Comparison of ENCODE assay signal across 8 cellular contexts in the genomic region with DNA sequence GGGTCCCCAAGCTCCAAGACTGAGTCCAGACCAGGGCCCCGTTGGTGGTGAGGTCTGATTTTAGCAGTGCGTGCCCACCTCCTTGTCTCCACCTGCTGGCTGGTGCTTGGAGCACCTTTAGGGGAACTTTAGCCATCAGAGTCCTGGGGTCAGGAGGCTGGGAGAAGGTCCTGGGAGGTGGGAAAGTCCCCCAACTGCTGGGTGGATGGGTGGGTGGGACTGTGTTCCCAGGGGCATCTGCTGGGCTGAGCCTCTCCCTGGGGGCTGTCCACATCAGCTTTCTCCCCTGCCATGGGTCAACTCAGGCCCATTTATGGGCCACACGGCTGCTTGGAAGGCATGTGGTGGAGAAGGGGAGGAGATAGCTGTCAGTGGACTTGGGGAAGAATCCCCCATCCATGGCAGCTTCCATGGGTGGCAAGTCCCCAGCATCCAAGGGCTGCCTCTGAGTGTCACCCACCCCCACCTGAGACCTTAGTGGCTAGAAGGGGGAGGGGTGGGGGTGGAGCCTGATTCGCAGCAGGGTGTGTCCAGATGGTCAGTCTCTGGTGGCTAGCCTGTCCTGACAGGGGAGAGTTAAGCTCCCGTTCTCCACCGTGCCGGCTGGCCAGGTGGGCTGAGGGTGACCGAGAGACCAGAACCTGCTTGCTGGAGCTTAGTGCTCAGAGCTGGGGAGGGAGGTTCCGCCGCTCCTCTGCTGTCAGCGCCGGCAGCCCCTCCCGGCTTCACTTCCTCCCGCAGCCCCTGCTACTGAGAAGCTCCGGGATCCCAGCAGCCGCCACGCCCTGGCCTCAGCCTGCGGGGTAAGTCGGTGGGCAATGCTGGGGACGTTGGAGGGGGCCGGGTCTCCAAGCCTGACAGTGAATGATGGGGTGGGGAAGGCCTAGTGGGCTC. TPM values are rescaled to one million over a fixed set of nuclear protein-coding genes. Genes with fewer than 3 reads are reported as not detected.
DNase-seq lines count a peak whose midpoint lies in the region; ATAC-seq and TF ChIP-seq lines count a peak whose summit lies in the region.

A gene with protein sequence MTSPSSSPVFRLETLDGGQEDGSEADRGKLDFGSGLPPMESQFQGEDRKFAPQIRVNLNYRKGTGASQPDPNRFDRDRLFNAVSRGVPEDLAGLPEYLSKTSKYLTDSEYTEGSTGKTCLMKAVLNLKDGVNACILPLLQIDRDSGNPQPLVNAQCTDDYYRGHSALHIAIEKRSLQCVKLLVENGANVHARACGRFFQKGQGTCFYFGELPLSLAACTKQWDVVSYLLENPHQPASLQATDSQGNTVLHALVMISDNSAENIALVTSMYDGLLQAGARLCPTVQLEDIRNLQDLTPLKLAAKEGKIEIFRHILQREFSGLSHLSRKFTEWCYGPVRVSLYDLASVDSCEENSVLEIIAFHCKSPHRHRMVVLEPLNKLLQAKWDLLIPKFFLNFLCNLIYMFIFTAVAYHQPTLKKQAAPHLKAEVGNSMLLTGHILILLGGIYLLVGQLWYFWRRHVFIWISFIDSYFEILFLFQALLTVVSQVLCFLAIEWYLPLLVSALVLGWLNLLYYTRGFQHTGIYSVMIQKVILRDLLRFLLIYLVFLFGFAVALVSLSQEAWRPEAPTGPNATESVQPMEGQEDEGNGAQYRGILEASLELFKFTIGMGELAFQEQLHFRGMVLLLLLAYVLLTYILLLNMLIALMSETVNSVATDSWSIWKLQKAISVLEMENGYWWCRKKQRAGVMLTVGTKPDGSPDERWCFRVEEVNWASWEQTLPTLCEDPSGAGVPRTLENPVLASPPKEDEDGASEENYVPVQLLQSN (plus strand): TSS at position 541 of the 894 bp plus-strand sequence. CDS start 2,098 bp downstream, outside the sequence.

- no peak within 1 kb of the TSS for H3K4me3 ChIP-seq in A673 (ENCODE audit: low read depth, low read length, poor library complexity, severe bottlenecking)
- peak within 1 kb of the TSS; percentile 81 for H3K4me3 ChIP-seq in Karpas-422 (ENCODE audit: low read length)

- ATAC-seq in foreskin keratinocyte (no peak), GM21390 (IDR thresholded peaks at IDR 0.05; ENCODE audit: unreplicated experiment) (no peak)

- peaks cover 7% of the 10 kb centered on the region; the same call in 1 of the 2 replicates for H3K79me2 ChIP-seq in Karpas-422 (ENCODE audit: low read length)

- peak within 1 kb of the TSS; percentile 62 for H2AFZ ChIP-seq in Karpas-422 (ENCODE audit: low read length)

- H3K27ac ChIP-seq in A673 (ENCODE audit: low read depth, low read length, poor library complexity, severe bottlenecking) (no peak within 1 kb of the TSS), Karpas-422 (ENCODE audit: low read length) (peak within 1 kb of the TSS; percentile 61), foreskin keratinocyte (no peak within 1 kb of the TSS)

- intact Hi-C loops in A673 (cut with micrococcal nuclease; ENCODE audit: unreplicated experiment) = no loop called here

- peak; percentile 63 for TF ChIP-seq POLR2A in GM19099 (IDR thresholded peaks at IDR 0.05; ENCODE audit: extremely low read depth, insufficient read length, low read depth)

- no peaks in the 10 kb centered on the region for H4K20me1 ChIP-seq in Karpas-422 (ENCODE audit: insufficient read depth, low read depth, low read length)

- POLR2A ChIA-PET in A673 (lab: Charles Lee; ENCODE audit: low non-redundant PET) = no interaction called here

- H3K27me3 ChIP-seq in A673 (replicated peaks; ENCODE audit: insufficient read depth, low read depth, low read length, poor library complexity) (no peaks in the 10 kb centered on the region), Karpas-422 (ENCODE audit: low read length) (no peaks in the 10 kb centered on the region), foreskin keratinocyte (no peaks in the 10 kb centered on the region)

- TF ChIP-seq CTCF in A673 (conservative IDR thresholded peaks at IDR 0.05; ENCODE audit: low read depth, low read length) (peak; percentile 41), foreskin keratinocyte (conservative IDR thresholded peaks at IDR 0.05) (peak; percentile 46)

- H3K36me3 ChIP-seq in A673 (ENCODE audit: insufficient read depth, low read length, poor library complexity, severe bottlenecking) (no peaks in the 10 kb centered on the region), Karpas-422 (ENCODE audit: insufficient read depth, low read length) (no peaks in the 10 kb centered on the region)

- H3K9me3 ChIP-seq in A673 (ENCODE audit: low read depth, low read length, poor library complexity, severe bottlenecking) (no peaks in the 10 kb centered on the region), Karpas-422 (ENCODE audit: low read length) (no peaks in the 10 kb centered on the region)

- peak within 1 kb of the TSS; percentile 82 for H3K9ac ChIP-seq in Karpas-422 (ENCODE audit: low read length)

- DNase-seq in A673 (ENCODE audit: low spot score) = no peak
- peak; percentile 81 for DNase-seq in Karpas-422
- DNase-seq in activated T-cell treated with anti-CD3 and anti-CD28 coated beads for 48 hours (ENCODE audit: low read depth) = peak; percentile 39
- no peak for DNase-seq in foreskin keratinocyte
- no peak for DNase-seq in pulmonary artery endothelial cell (ENCODE audit: low read depth, low spot score)
- no peak for DNase-seq in NCI-H2107 treated with DMSO at 0.1 percent for 48 hours (lab: John Stamatoyannopoulos, UW; ENCODE audit: unreplicated experiment)

- BruUV-seq in A673 (replicated peaks; lab: Mats Ljungman, UMichigan) = no TSS peak

- H3K9me2 ChIP-seq in Karpas-422 (replicated peaks; ENCODE audit: insufficient read depth, low read length) = no peaks in the 10 kb centered on the region

- CTCF ChIA-PET in A673 (lab: Charles Lee) = no interaction called here

- H3K4me1 ChIP-seq in A673 (ENCODE audit: insufficient read depth, low read length, poor library complexity, severe bottlenecking) (peaks cover 9% of the 10 kb centered on the region), Karpas-422 (ENCODE audit: low read length) (peaks cover 16% of the 10 kb centered on the region), foreskin keratinocyte (peaks cover 21% of the 10 kb centered on the region)

- H3K4me2 ChIP-seq in Karpas-422 (ENCODE audit: low read depth, low read length, poor library complexity, severe bottlenecking) = peak within 1 kb of the TSS; percentile 78

RNA-seq across cellular contexts. Expression of the gene that starts here (rescaled TPM):
- total RNA-seq in A673 (2021) (not detected in 2 replicates), foreskin keratinocyte (0.24 and 0.25 TPM in 2 replicates), pulmonary artery endothelial cell (10.4 and 24.3 TPM in 2 replicates)
- 14.2 and 30.1 TPM in 2 replicates for total RNA-seq in Karpas-422 (2014; rRNA removed; shearing (Covaris generic); ENCODE audit: low replicate concordance)
- polyA plus RNA-seq in foreskin keratinocyte = 0.10 and 0.11 TPM in 2 replicates

Comparison
In these comparisons a context has a peak if more than half of its experiments do, and no peak if none do; other contexts are left out.
1. DNase-seq: peak in Karpas-422 (single experiment) and activated T-cell treated with anti-CD3 and anti-CD28 coated beads for 48 hours (single experiment); none in A673 (single experiment), foreskin keratinocyte (0 of 2), pulmonary artery endothelial cell (single experiment) and NCI-H2107 treated with DMSO at 0.1 percent for 48 hours (single experiment).